1 cellular context compared by ENCODE assay signal in the genomic region with DNA sequence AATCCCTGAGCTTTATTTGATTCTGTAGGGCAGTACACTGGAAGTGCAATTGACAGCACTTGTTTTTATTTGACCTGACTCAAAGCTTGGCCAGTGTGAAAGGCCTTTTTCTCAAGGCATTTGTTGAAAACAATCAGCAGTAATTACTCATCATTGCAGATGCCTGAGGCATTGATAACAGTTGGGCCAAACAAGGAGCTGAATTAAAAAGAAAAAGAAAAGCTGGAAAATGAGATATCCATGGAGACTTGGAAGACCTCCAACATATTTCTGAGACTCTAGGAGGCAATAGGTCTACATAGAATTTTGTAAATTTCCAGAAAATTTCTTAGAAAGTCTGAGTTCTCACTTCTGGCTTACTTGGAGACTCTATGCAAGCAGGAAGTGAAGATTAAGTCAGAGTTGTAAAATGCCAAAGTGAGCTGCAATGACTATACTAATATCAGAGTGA.
TF ChIP-seq lines count a peak whose summit lies in the region.

No MANE protein-coding gene starts in this region.

TF ChIP-seq in H1, 55 proteins besides CTCF, POLR2A, EP300 and RAD21 (continued from another document):
- TF ChIP-seq, protein P1, sequence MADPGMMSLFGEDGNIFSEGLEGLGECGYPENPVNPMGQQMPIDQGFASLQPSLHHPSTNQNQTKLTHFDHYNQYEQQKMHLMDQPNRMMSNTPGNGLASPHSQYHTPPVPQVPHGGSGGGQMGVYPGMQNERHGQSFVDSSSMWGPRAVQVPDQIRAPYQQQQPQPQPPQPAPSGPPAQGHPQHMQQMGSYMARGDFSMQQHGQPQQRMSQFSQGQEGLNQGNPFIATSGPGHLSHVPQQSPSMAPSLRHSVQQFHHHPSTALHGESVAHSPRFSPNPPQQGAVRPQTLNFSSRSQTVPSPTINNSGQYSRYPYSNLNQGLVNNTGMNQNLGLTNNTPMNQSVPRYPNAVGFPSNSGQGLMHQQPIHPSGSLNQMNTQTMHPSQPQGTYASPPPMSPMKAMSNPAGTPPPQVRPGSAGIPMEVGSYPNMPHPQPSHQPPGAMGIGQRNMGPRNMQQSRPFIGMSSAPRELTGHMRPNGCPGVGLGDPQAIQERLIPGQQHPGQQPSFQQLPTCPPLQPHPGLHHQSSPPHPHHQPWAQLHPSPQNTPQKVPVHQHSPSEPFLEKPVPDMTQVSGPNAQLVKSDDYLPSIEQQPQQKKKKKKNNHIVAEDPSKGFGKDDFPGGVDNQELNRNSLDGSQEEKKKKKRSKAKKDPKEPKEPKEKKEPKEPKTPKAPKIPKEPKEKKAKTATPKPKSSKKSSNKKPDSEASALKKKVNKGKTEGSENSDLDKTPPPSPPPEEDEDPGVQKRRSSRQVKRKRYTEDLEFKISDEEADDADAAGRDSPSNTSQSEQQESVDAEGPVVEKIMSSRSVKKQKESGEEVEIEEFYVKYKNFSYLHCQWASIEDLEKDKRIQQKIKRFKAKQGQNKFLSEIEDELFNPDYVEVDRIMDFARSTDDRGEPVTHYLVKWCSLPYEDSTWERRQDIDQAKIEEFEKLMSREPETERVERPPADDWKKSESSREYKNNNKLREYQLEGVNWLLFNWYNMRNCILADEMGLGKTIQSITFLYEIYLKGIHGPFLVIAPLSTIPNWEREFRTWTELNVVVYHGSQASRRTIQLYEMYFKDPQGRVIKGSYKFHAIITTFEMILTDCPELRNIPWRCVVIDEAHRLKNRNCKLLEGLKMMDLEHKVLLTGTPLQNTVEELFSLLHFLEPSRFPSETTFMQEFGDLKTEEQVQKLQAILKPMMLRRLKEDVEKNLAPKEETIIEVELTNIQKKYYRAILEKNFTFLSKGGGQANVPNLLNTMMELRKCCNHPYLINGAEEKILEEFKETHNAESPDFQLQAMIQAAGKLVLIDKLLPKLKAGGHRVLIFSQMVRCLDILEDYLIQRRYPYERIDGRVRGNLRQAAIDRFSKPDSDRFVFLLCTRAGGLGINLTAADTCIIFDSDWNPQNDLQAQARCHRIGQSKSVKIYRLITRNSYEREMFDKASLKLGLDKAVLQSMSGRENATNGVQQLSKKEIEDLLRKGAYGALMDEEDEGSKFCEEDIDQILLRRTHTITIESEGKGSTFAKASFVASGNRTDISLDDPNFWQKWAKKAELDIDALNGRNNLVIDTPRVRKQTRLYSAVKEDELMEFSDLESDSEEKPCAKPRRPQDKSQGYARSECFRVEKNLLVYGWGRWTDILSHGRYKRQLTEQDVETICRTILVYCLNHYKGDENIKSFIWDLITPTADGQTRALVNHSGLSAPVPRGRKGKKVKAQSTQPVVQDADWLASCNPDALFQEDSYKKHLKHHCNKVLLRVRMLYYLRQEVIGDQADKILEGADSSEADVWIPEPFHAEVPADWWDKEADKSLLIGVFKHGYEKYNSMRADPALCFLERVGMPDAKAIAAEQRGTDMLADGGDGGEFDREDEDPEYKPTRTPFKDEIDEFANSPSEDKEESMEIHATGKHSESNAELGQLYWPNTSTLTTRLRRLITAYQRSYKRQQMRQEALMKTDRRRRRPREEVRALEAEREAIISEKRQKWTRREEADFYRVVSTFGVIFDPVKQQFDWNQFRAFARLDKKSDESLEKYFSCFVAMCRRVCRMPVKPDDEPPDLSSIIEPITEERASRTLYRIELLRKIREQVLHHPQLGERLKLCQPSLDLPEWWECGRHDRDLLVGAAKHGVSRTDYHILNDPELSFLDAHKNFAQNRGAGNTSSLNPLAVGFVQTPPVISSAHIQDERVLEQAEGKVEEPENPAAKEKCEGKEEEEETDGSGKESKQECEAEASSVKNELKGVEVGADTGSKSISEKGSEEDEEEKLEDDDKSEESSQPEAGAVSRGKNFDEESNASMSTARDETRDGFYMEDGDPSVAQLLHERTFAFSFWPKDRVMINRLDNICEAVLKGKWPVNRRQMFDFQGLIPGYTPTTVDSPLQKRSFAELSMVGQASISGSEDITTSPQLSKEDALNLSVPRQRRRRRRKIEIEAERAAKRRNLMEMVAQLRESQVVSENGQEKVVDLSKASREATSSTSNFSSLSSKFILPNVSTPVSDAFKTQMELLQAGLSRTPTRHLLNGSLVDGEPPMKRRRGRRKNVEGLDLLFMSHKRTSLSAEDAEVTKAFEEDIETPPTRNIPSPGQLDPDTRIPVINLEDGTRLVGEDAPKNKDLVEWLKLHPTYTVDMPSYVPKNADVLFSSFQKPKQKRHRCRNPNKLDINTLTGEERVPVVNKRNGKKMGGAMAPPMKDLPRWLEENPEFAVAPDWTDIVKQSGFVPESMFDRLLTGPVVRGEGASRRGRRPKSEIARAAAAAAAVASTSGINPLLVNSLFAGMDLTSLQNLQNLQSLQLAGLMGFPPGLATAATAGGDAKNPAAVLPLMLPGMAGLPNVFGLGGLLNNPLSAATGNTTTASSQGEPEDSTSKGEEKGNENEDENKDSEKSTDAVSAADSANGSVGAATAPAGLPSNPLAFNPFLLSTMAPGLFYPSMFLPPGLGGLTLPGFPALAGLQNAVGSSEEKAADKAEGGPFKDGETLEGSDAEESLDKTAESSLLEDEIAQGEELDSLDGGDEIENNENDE (IDR thresholded peaks at IDR 0.05; ENCODE audit: insufficient replicate concordance, low read length) = no peak
- no peak for TF ChIP-seq KDM5A (IDR thresholded peaks at IDR 0.05; ENCODE audit: low read length)
- TF ChIP-seq, protein P2, sequence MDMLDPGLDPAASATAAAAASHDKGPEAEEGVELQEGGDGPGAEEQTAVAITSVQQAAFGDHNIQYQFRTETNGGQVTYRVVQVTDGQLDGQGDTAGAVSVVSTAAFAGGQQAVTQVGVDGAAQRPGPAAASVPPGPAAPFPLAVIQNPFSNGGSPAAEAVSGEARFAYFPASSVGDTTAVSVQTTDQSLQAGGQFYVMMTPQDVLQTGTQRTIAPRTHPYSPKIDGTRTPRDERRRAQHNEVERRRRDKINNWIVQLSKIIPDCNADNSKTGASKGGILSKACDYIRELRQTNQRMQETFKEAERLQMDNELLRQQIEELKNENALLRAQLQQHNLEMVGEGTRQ (IDR thresholded peaks at IDR 0.05; ENCODE audit: low read length) = no peak
- TF ChIP-seq POLR2AphosphoS5 (IDR thresholded peaks at IDR 0.05; ENCODE audit: low read depth, low read length) = no peak
- no peak for TF ChIP-seq RNF2 (IDR thresholded peaks at IDR 0.05; ENCODE audit: borderline replicate concordance, low read depth, low read length, missing control alignments, poor library complexity, severe bottlenecking)
- no peak for TF ChIP-seq SRF (IDR thresholded peaks at IDR 0.05; ENCODE audit: low read depth, low read length)
- no peak for TF ChIP-seq GABPA (IDR thresholded peaks at IDR 0.05; ENCODE audit: borderline replicate concordance, insufficient read depth, low read length)
- TF ChIP-seq, protein P3, sequence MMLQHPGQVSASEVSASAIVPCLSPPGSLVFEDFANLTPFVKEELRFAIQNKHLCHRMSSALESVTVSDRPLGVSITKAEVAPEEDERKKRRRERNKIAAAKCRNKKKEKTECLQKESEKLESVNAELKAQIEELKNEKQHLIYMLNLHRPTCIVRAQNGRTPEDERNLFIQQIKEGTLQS (IDR thresholded peaks at IDR 0.05; ENCODE audit: insufficient read depth, low read depth, low read length) = no peak
- TF ChIP-seq BRCA1 (IDR thresholded peaks at IDR 0.05; ENCODE audit: low read depth, low read length) = no peak
- no peak for TF ChIP-seq SP1 (IDR thresholded peaks at IDR 0.05; ENCODE audit: low read depth, low read length)
- TF ChIP-seq NRF1 (IDR thresholded peaks at IDR 0.05; ENCODE audit: low read depth, low read length) = no peak
